Comparison of ENCODE assay signal across 1 cellular context in genomic region chr7:102973096-102973802, GRCh38.
TF ChIP-seq lines count a peak whose summit lies in the region.

No MANE protein-coding gene starts in this region.

TF ChIP-seq in K562, 482 proteins besides CTCF, POLR2A, EP300 and RAD21 (continued from another document and continues in another):
- TF ChIP-seq ZNF318 (IDR thresholded peaks at IDR 0.05; ENCODE audit: borderline replicate concordance in 1 of 2, low read depth in 1 of 2) (peak in 1 of 2 experiments; percentile 80; a peak in 1 of 4 replicates), POLR2G (IDR thresholded peaks at IDR 0.05; ENCODE audit: low read depth, low read length) (peak; percentile 78), TOE1 (IDR thresholded peaks at IDR 0.05; ENCODE audit: borderline replicate concordance) (peak; percentile 24; the same call in 1 of the 2 replicates), TOE1 (CRISPR knock-in tag; IDR thresholded peaks at IDR 0.05; ENCODE audit: borderline replicate concordance, low read depth) (peak; percentile 27; the same call in 1 of the 2 replicates), HOMEZ (CRISPR knock-in tag; IDR thresholded peaks at IDR 0.05) (no peak), EHMT2 (IDR thresholded peaks at IDR 0.05) (peak; percentile 73), ZC3H8 (IDR thresholded peaks at IDR 0.05) (peak; percentile 73; the same call in 1 of the 2 replicates), XRCC5 (IDR thresholded peaks at IDR 0.05; ENCODE audit: low read depth, low read length) (0 out of 2 replicates have a peak, but pooled peaks have one; percentile 60), SP1 (CRISPR knock-in tag; IDR thresholded peaks at IDR 0.05) (peak; percentile 19; the same call in 1 of the 2 replicates), HDGF (IDR thresholded peaks at IDR 0.05) (no peak), GABPB1 (CRISPR knock-in tag; IDR thresholded peaks at IDR 0.05) (peak; percentile 81), MBD2 (IDR thresholded peaks at IDR 0.05; ENCODE audit: borderline replicate concordance, low read depth) (peak; percentile 77), ZNF347 (CRISPR knock-in tag; IDR thresholded peaks at IDR 0.05; ENCODE audit: low read depth) (no peak), ZC3H4 (CRISPR knock-in tag; IDR thresholded peaks at IDR 0.05; ENCODE audit: borderline replicate concordance) (no peak), BRD4 (IDR thresholded peaks at IDR 0.05) (peak; percentile 99), MEF2A (IDR thresholded peaks at IDR 0.05; ENCODE audit: control insufficient read depth, low read depth, low read length) (0 out of 2 replicates have a peak, but pooled peaks have one; percentile 13), MAX (CRISPR knock-in tag; IDR thresholded peaks at IDR 0.05) (peak; percentile 75), KLF1 (tag; IDR thresholded peaks at IDR 0.05) (peak; percentile 66; the same call in 1 of the 2 replicates), POU5F1 (IDR thresholded peaks at IDR 0.05; ENCODE audit: borderline replicate concordance, low read depth, low read length, partially characterized antibody) (peak; percentile 6), NFIC (IDR thresholded peaks at IDR 0.05) (peak; percentile 63), ZNF175 (CRISPR knock-in tag; IDR thresholded peaks at IDR 0.05; ENCODE audit: low read depth) (peak; percentile 93), AFF4 (CRISPR knock-in tag; IDR thresholded peaks at IDR 0.05) (peak; percentile 76), NCOA1 (IDR thresholded peaks at IDR 0.05; ENCODE audit: low read depth) (peak; percentile 76), HNRNPL (IDR thresholded peaks at IDR 0.05; ENCODE audit: low read depth, low read length) (no peak), NFRKB (IDR thresholded peaks at IDR 0.05; ENCODE audit: low read depth) (peak; percentile 97), SMAD4 (CRISPR knock-in tag; conservative IDR thresholded peaks at IDR 0.05) (peak; percentile 89), MNT (conservative IDR thresholded peaks at IDR 0.05) (peak; percentile 68 to 83), E2F8 (IDR thresholded peaks at IDR 0.05; ENCODE audit: low read depth, partially characterized antibody) (peak; percentile 79), RBBP5 (IDR thresholded peaks at IDR 0.05; ENCODE audit: borderline replicate concordance, insufficient read depth, low read length, poor library complexity, severe bottlenecking) (peak; percentile 63), PHF8 (IDR thresholded peaks at IDR 0.05; ENCODE audit: borderline replicate concordance, low read length) (peak; percentile 69), NCOR1 (IDR thresholded peaks at IDR 0.05) (peak; percentile 78), SOX6 (IDR thresholded peaks at IDR 0.05) (peak; percentile 89), EP400 (IDR thresholded peaks at IDR 0.05) (peak; percentile 99), TBL1XR1 (IDR thresholded peaks at IDR 0.05; ENCODE audit: low read length in 2 of 2) (peak in 1 of 2 experiments; percentile 68; a peak in 2 of 4 replicates), TEAD1 (CRISPR knock-in tag; IDR thresholded peaks at IDR 0.05) (peak; percentile 43 to 80; a peak in 1 of 4 replicates), ZNF134 (CRISPR knock-in tag; conservative IDR thresholded peaks at IDR 0.05) (no peak), THAP12 (CRISPR knock-in tag; IDR thresholded peaks at IDR 0.05) (peak; percentile 77), ZNF639 (CRISPR knock-in tag; conservative IDR thresholded peaks at IDR 0.05 in 1 of 2, IDR thresholded peaks at IDR 0.05 in 1 of 2) (peak in 1 of 2 experiments; percentile 84; a peak in 2 of 4 replicates)
